Comparison of ENCODE assay signal across 8 cellular contexts in the genomic region with DNA sequence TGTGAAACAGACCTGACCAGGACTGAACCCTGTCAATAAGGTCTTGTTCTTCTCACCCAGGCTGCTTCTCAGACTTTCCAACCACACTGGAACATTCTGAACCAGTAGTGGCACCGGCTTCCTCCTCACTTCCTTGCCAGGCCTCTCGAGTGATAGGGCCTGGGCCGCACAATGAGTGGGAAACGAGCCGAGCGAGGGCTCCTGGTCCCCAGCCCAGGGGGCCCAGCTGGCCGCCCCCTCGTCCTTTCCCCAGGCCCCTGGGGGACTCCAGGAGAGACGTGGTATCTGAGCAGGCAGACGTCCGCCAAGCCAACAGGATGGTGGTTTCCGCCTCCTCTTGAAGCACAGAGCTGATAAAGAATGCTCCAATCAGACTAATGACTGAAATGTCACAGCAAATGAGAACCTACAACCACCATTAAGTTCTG.
DNase-seq lines count a peak whose midpoint lies in the region; ATAC-seq and TF ChIP-seq lines count a peak whose summit lies in the region.

No MANE protein-coding gene starts in this region.

- H3K9me3 ChIP-seq in body of pancreas (no peaks in the 10 kb centered on the region), Caco-2 (no peaks in the 10 kb centered on the region)

- POLR2A ChIA-PET in Caco-2 (lab: Charles Lee) = no interaction called here

- H3K27ac Mint-ChIP-seq in Caco-2 (ENCODE audit: unreplicated experiment) = no peak overlapping the region

- TF ChIP-seq CTCF in GM13977 (IDR thresholded peaks at IDR 0.05; ENCODE audit: extremely low read depth, insufficient read depth, missing control alignments) = no peak
- no peak for TF ChIP-seq CTCF in body of pancreas (IDR thresholded peaks at IDR 0.05)
- TF ChIP-seq CTCF in Caco-2 (IDR thresholded peaks at IDR 0.05; ENCODE audit: insufficient read depth in 1 of 2, low read depth in 1 of 2, low read length in 1 of 2, severe bottlenecking in 1 of 2, unreplicated experiment in 1 of 2) = no peak

- CTCF ChIA-PET in Caco-2 (lab: Charles Lee) = no interaction called here

- H3K4me1 ChIP-seq in body of pancreas = peaks cover 8% of the 10 kb centered on the region
- no peaks in the 10 kb centered on the region for H3K4me1 ChIP-seq in Caco-2

- WGBS in body of pancreas, 2 donors = 68 to 84% methylated on average over 12 of the region's 12 CpGs

- no peak overlapping the region for H3K27ac ChIP-seq in body of pancreas

- in situ Hi-C loops in GM13977 (cut with MboI; ENCODE audit: low pct_unique_long_range_greater_than_20kb, low sequenced_read_pairs, unreplicated experiment) = no loop called here

- ATAC-seq in body of pancreas (peak; percentile 47), GM18873 (IDR thresholded peaks at IDR 0.05; ENCODE audit: low FRiP score, unreplicated experiment) (no peak)

- no peak overlapping the region for H3K4me3 Mint-ChIP-seq in Caco-2 (ENCODE audit: unreplicated experiment)

- H3K4me3 ChIP-seq in body of pancreas (no peak overlapping the region), Caco-2 (ENCODE audit: low read depth, low read length) (no peak overlapping the region)

- H3K4me1 Mint-ChIP-seq in Caco-2 (ENCODE audit: low read depth, unreplicated experiment) = no peaks in the 10 kb centered on the region

- no peaks in the 10 kb centered on the region for H3K36me3 Mint-ChIP-seq in Caco-2 (ENCODE audit: insufficient read depth, unreplicated experiment)

- no peak for TF ChIP-seq POLR2A in body of pancreas (IDR thresholded peaks at IDR 0.05)

- BruUV-seq in Caco-2 (replicated peaks; lab: Mats Ljungman, UMichigan) = no TSS peak

- no peaks in the 10 kb centered on the region for H3K27me3 ChIP-seq in body of pancreas
- H3K27me3 ChIP-seq in Caco-2 (replicated peaks; ENCODE audit: control insufficient read depth, insufficient read depth, low read length) = no peaks in the 10 kb centered on the region

- DNase-seq in GM13977 (ENCODE audit: low spot score) (peak; percentile 23), HUDEP-2 (lab: John Stamatoyannopoulos, UW; ENCODE audit: unreplicated experiment in 76 of 76) (peak in 64 of 76 experiments; percentile 8 to 87 (median 50)), body of pancreas (peak in 2 of 4 donors; percentile 21 to 26), SHP77 treated with DMSO at 0.1 percent for 48 hours (lab: John Stamatoyannopoulos, UW) (no peak), Caco-2 (no peak), NCI-H1092 treated with DMSO at 0.1 percent for 48 hours (lab: John Stamatoyannopoulos, UW) (no peak)
- DNase-seq in stimulated activated CD4-positive, alpha-beta T cell treated with anti-CD3 and anti-CD28 coated beads, Interleukin-12 subunit alpha, Interleukin-12 subunit beta, amount 100 ng/mL, for 4 hours = peak; percentile 29

- no peaks in the 10 kb centered on the region for H3K9me3 Mint-ChIP-seq in Caco-2 (ENCODE audit: unreplicated experiment)

- H3K36me3 ChIP-seq in body of pancreas (replicated peaks in 1 of 2; ENCODE audit: insufficient read depth in 1 of 2, low read depth in 2 of 2) = no peaks in the 10 kb centered on the region
- H3K36me3 ChIP-seq in Caco-2 (ENCODE audit: control insufficient read depth, insufficient read depth, low read length) = no peaks in the 10 kb centered on the region

- no peaks in the 10 kb centered on the region for H3K27me3 Mint-ChIP-seq in Caco-2 (ENCODE audit: insufficient read depth, unreplicated experiment)

- intact Hi-C loops in body of pancreas (cut with DNase I) (no loop called here), Caco-2 (cut with micrococcal nuclease; ENCODE audit: unreplicated experiment) (no loop called here)

Comparison
In these comparisons a context has a peak if more than half of its experiments do, and no peak if none do; other contexts are left out.
1. DNase-seq: peak in GM13977 (single experiment), HUDEP-2 (64 of 76) and stimulated activated CD4-positive, alpha-beta T cell treated with anti-CD3 and anti-CD28 coated beads, Interleukin-12 subunit alpha, Interleukin-12 subunit beta, amount 100 ng/mL, for 4 hours (single experiment); none in SHP77 treated with DMSO at 0.1 percent for 48 hours (single experiment), Caco-2 (0 of 2) and NCI-H1092 treated with DMSO at 0.1 percent for 48 hours (single experiment).